ENCODE assay signal across 22 cellular contexts in the genomic region with DNA sequence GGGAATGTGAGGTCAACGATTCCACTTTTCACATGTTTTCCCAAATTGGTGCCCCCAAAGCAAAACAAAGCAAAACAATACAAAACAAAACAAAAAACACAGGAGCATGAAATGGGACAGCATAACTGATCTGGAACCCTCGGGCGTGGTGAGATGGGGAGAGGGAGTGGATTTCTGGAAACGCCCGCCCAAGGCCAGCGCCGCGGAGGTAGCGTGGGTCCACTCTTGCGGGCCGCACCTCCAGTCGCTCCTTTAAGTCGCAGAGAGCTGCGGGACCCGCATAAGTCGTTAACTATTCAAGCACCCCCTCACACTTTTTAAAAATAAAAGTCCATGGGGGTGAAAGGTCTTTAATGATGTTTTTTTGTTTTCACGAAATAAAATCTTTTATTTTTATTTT. TPM values are rescaled to one million over a fixed set of nuclear protein-coding genes. Genes with fewer than 3 reads are reported as not detected.
DNase-seq lines count a peak whose midpoint lies in the region; ATAC-seq, FAIRE-seq and TF ChIP-seq lines count a peak whose summit lies in the region.
"Had no signal": no experiment of that assay in that cellular context is flagged by ENCODE, and none has a peak within 500 bp of the region (broad histone marks: within the 10 kb centered on the region; RNA-seq: fewer than 3 reads in every experiment).

No MANE protein-coding gene starts in this region.

- peaks cover 95% of the 10 kb centered on the region for H3K27me3 ChIP-seq in astrocyte (ENCODE audit: insufficient read depth, low read length)

- CTCF ChIA-PET in activated CD4-positive, alpha-beta T cell treated with anti-CD3 and anti-CD28 coated beads for 36 hours (lab: Charles Lee): no interaction called here

- no peak overlapping the region for H3K27ac ChIP-seq in astrocyte (ENCODE audit: low read depth, low read length)

- H3K36me3 ChIP-seq in astrocyte (ENCODE audit: insufficient read depth, low read length): no peaks in the 10 kb centered on the region
- H3K36me3 ChIP-seq: BE2C had no signal

- peaks cover 14% of the 10 kb centered on the region for H3K9me3 Mint-ChIP-seq in activated CD4-positive, alpha-beta T cell treated with anti-CD3 and anti-CD28 coated beads, Interleukin-2, amount 10 ng/mL, durations not matched to agents 24 days and 14 days
- peaks cover 4% of the 10 kb centered on the region for H3K9me3 Mint-ChIP-seq in activated CD4-positive, alpha-beta T cell treated with anti-CD3 and anti-CD28 coated beads for 36 hours (ENCODE audit: low read depth)
- H3K9me3 Mint-ChIP-seq in astrocyte (ENCODE audit: unreplicated experiment): peaks cover 18% of the 10 kb centered on the region
- no peaks in the 10 kb centered on the region for H3K9me3 Mint-ChIP-seq in nephron

- no peak overlapping the region for H3K4me3 ChIP-seq in astrocyte (ENCODE audit: insufficient read depth, low read depth, low read length)

- H3K4me1 ChIP-seq in astrocyte (ENCODE audit: insufficient read depth, low read length): peaks cover 12% of the 10 kb centered on the region
- H3K4me1 ChIP-seq: BE2C had no signal

- peaks cover 6% of the 10 kb centered on the region for H3K36me3 Mint-ChIP-seq in activated CD4-positive, alpha-beta T cell treated with anti-CD3 and anti-CD28 coated beads, Interleukin-2, amount 10 ng/mL, durations not matched to agents 24 days and 14 days (ENCODE audit: low read depth)
- H3K36me3 Mint-ChIP-seq in activated CD4-positive, alpha-beta T cell treated with anti-CD3 and anti-CD28 coated beads for 36 hours (ENCODE audit: low read depth): peaks cover 4% of the 10 kb centered on the region
- H3K36me3 Mint-ChIP-seq in astrocyte (ENCODE audit: low read depth, unreplicated experiment): no peaks in the 10 kb centered on the region
- no peaks in the 10 kb centered on the region for H3K36me3 Mint-ChIP-seq in nephron (ENCODE audit: low read depth)

- H3K79me2 ChIP-seq in astrocyte (ENCODE audit: insufficient read depth, low read length): no peaks in the 10 kb centered on the region

- intact Hi-C loops in activated CD4-positive, alpha-beta T cell treated with anti-CD3 and anti-CD28 coated beads, Interleukin-2, amount 10 ng/mL, durations not matched to agents 24 days and 14 days (cut with micrococcal nuclease): no loop called here
- intact Hi-C loops in activated CD4-positive, alpha-beta T cell treated with anti-CD3 and anti-CD28 coated beads for 36 hours (cut with DNase I, micrococcal nuclease): no loop called here
- intact Hi-C loops in head of caudate nucleus (cut with DNase I): no loop called here

- TF ChIP-seq CTCF in astrocyte (IDR thresholded peaks at IDR 0.05; ENCODE audit: insufficient read depth, low read depth, low read length) (no peak), nephron (IDR thresholded peaks at IDR 0.05; ENCODE audit: unreplicated experiment in 3 of 3) (no peak)

- no peak overlapping the region for H2AFZ ChIP-seq in astrocyte (ENCODE audit: low read depth, low read length)

- peaks cover 3% of the 10 kb centered on the region for H3K4me1 Mint-ChIP-seq in activated CD4-positive, alpha-beta T cell treated with anti-CD3 and anti-CD28 coated beads, Interleukin-2, amount 10 ng/mL, durations not matched to agents 24 days and 14 days
- H3K4me1 Mint-ChIP-seq in activated CD4-positive, alpha-beta T cell treated with anti-CD3 and anti-CD28 coated beads for 36 hours: peaks cover 4% of the 10 kb centered on the region
- H3K4me1 Mint-ChIP-seq in astrocyte (ENCODE audit: low read depth, unreplicated experiment) (no peaks in the 10 kb centered on the region), nephron (peaks cover 32% of the 10 kb centered on the region)

- POLR2A ChIA-PET in activated CD4-positive, alpha-beta T cell treated with anti-CD3 and anti-CD28 coated beads for 36 hours (lab: Charles Lee): no interaction called here

- ATAC-seq in activated CD4-positive, alpha-beta T cell treated with anti-CD3 and anti-CD28 coated beads for 36 hours: no peak

- DNase-seq in activated CD4-positive, alpha-beta T cell treated with anti-CD3 and anti-CD28 coated beads, Interleukin-2, amount 10 ng/mL, durations not matched to agents 24 days and 14 days: no peak
- DNase-seq in activated CD4-positive, alpha-beta T cell treated with anti-CD3 and anti-CD28 coated beads for 36 hours: no peak
- DNase-seq in GM19239 (ENCODE audit: insufficient read length, low spot score) (no peak), astrocyte (ENCODE audit: low read depth) (no peak), C1 segment of cervical spinal cord (lab: John Stamatoyannopoulos, UW) (no peak), head of caudate nucleus (no peak), mucosa of gallbladder (ENCODE audit: low spot score) (no peak)
- DNase-seq: BE2C; CD4-positive, alpha-beta T cell; DMS153; GDM1; NCI-H1417; NCI-H187; NCI-H2107; NCI-H2227 treated with DMSO at 0.1 percent for 48 hours; NCI-H510A treated with DMSO at 0.1 percent for 48 hours; NCI-H774; Right ventricle myocardium superior had no signal

- peak overlapping the region; percentile 79 for H3K27ac Mint-ChIP-seq in activated CD4-positive, alpha-beta T cell treated with anti-CD3 and anti-CD28 coated beads, Interleukin-2, amount 10 ng/mL, durations not matched to agents 24 days and 14 days
- no peak overlapping the region for H3K27ac Mint-ChIP-seq in activated CD4-positive, alpha-beta T cell treated with anti-CD3 and anti-CD28 coated beads for 36 hours
- H3K27ac Mint-ChIP-seq in astrocyte (ENCODE audit: unreplicated experiment) (peak overlapping the region; percentile 34), nephron (peak overlapping the region in 1 of 3 experiments; percentile 41)
- H3K27ac Mint-ChIP-seq: CD4-positive, alpha-beta T cell had no signal

- H3K27me3 Mint-ChIP-seq in activated CD4-positive, alpha-beta T cell treated with anti-CD3 and anti-CD28 coated beads, Interleukin-2, amount 10 ng/mL, durations not matched to agents 24 days and 14 days: peaks cover 73% of the 10 kb centered on the region
- H3K27me3 Mint-ChIP-seq in activated CD4-positive, alpha-beta T cell treated with anti-CD3 and anti-CD28 coated beads for 36 hours: peaks cover 74% of the 10 kb centered on the region
- H3K27me3 Mint-ChIP-seq in astrocyte (ENCODE audit: low read depth, unreplicated experiment) (peaks cover 90% of the 10 kb centered on the region), nephron (ENCODE audit: low read depth) (peaks cover 97% of the 10 kb centered on the region)

- FAIRE-seq in GM19239 (lab: Jason Lieb, UNC): peak; percentile 68
- FAIRE-seq in astrocyte (lab: Jason Lieb, UNC): no peak
- FAIRE-seq: RCC 7860 had no signal

- no peak overlapping the region for H3K4me2 ChIP-seq in astrocyte (ENCODE audit: low read length)

- peaks cover 4% of the 10 kb centered on the region for H3K9me3 ChIP-seq in astrocyte (ENCODE audit: insufficient read depth, low read depth, low read length)
- H3K9me3 ChIP-seq: BE2C had no signal

- H4K20me1 ChIP-seq in astrocyte (ENCODE audit: insufficient read depth, low read length): peaks cover 6% of the 10 kb centered on the region

- no peak overlapping the region for H3K4me3 Mint-ChIP-seq in activated CD4-positive, alpha-beta T cell treated with anti-CD3 and anti-CD28 coated beads, Interleukin-2, amount 10 ng/mL, durations not matched to agents 24 days and 14 days
- H3K4me3 Mint-ChIP-seq in activated CD4-positive, alpha-beta T cell treated with anti-CD3 and anti-CD28 coated beads for 36 hours: no peak overlapping the region
- peak overlapping the region; percentile 50 for H3K4me3 Mint-ChIP-seq in astrocyte (ENCODE audit: unreplicated experiment)
- H3K4me3 Mint-ChIP-seq in nephron: peak overlapping the region in 2 of 3 experiments; percentile 46 to 48
- H3K4me3 Mint-ChIP-seq: CD4-positive, alpha-beta T cell had no signal

- H3K9ac ChIP-seq in astrocyte (ENCODE audit: low read length): no peak overlapping the region

RNA-seq across cellular contexts. Expression of a gene that starts 4.3 kb away (rescaled TPM):
- total RNA-seq in activated CD4-positive, alpha-beta T cell treated with anti-CD3 and anti-CD28 coated beads, Interleukin-2, amount 10 ng/mL, durations not matched to agents 24 days and 14 days: not detected in 2 replicates
- total RNA-seq in activated CD4-positive, alpha-beta T cell treated with anti-CD3 and anti-CD28 coated beads for 36 hours: not detected
- total RNA-seq in astrocyte: 0.07 and 0.10 TPM in 2 replicates
- 0.20 TPM for total RNA-seq in mucosa of gallbladder
- total RNA-seq: A172; CD4-positive, alpha-beta T cell; H4 had no signal

Comparison
In these comparisons a context has a peak if more than half of its experiments do, and no peak if none do; other contexts are left out.
1. H3K4me3 Mint-ChIP-seq: peak in astrocyte (single experiment) and nephron (2 of 3); none in activated CD4-positive, alpha-beta T cell treated with anti-CD3 and anti-CD28 coated beads, Interleukin-2, amount 10 ng/mL, durations not matched to agents 24 days and 14 days (single experiment) and activated CD4-positive, alpha-beta T cell treated with anti-CD3 and anti-CD28 coated beads for 36 hours (single experiment).